8 cellular contexts compared by ENCODE assay signal in genomic region chr17:78923660-78924453, GRCh38. TPM values are rescaled to one million over a fixed set of nuclear protein-coding genes. Genes with fewer than 3 reads are reported as not detected.
A peak's percentile ranks its signal among the peaks of the same experiment; 100 is the strongest.
DNase-seq lines count a peak whose midpoint lies in the region; ATAC-seq, FAIRE-seq and TF ChIP-seq lines count a peak whose summit lies in the region.

No MANE protein-coding gene starts in this region.

- H3K4me1 ChIP-seq in neural progenitor cell (peaks cover 25% of the 10 kb centered on the region), tibial artery (peaks cover 0 to 68% (median 56%) of the 10 kb centered on the region in 4 donors)

- intact Hi-C loops in tibial artery (cut with DNase I; ENCODE audit: low total_unique reads): loop anchor here (5.0 kb wide), 2 partner anchors 42 to 48 kb away; no protein-coding TSS in a partner anchor

- H4K20me1 ChIP-seq in neural progenitor cell (ENCODE audit: low read depth): peaks cover 50% of the 10 kb centered on the region

- H3K4me3 Mint-ChIP-seq in activated T-cell treated with anti-CD3 and anti-CD28 coated beads, Interleukin-2, amount 50 U/mL, for 24 hours: peak overlapping the region; percentile 57
- H3K4me3 Mint-ChIP-seq in neural progenitor cell: peak overlapping the region; percentile 87

- TF ChIP-seq CTCF in fibroblast of the aortic adventitia (IDR thresholded peaks at IDR 0.05; ENCODE audit: insufficient read depth, low read length) (no peak), neural progenitor cell (IDR thresholded peaks at IDR 0.05) (no peak), tibial artery (IDR thresholded peaks at IDR 0.05) (no peak)

- peaks cover 4% of the 10 kb centered on the region for H3F3A ChIP-seq in neural progenitor cell (ENCODE audit: low read depth)

- peak overlapping the region; percentile 100 for H3K4me2 ChIP-seq in neural progenitor cell

- DNase-seq in GM19239 (ENCODE audit: insufficient read length, low spot score) (peak; percentile 80), NCI-H748 treated with DMSO at 0.1 percent for 48 hours (lab: John Stamatoyannopoulos, UW) (peak; percentile 5), fibroblast of the aortic adventitia (ENCODE audit: low read depth) (no peak), neural progenitor cell (ENCODE audit: low spot score) (peak; percentile 40), tibial artery (peak; percentile 68 to 85)
- DNase-seq in activated T-cell treated with anti-CD3 and anti-CD28 coated beads, Interleukin-2, amount 50 U/mL, for 24 hours: peak; percentile 61

- peak overlapping the region; percentile 42 for H3K9ac ChIP-seq in neural progenitor cell

- H3K4me1 Mint-ChIP-seq in activated T-cell treated with anti-CD3 and anti-CD28 coated beads, Interleukin-2, amount 50 U/mL, for 24 hours (ENCODE audit: low read depth): peaks cover 13% of the 10 kb centered on the region
- H3K4me1 Mint-ChIP-seq in neural progenitor cell: peaks cover 45% of the 10 kb centered on the region

- peaks cover 54% of the 10 kb centered on the region for H3K79me2 ChIP-seq in neural progenitor cell (ENCODE audit: low read depth)

- H2AFZ ChIP-seq in neural progenitor cell (replicated peaks): no peak overlapping the region

- no peaks in the 10 kb centered on the region for H3K36me3 ChIP-seq in neural progenitor cell
- H3K36me3 ChIP-seq in tibial artery: no peaks in the 10 kb centered on the region

- H3K9me3 ChIP-seq in neural progenitor cell (ENCODE audit: low read depth): no peaks in the 10 kb centered on the region
- no peaks in the 10 kb centered on the region for H3K9me3 ChIP-seq in tibial artery

- no peaks in the 10 kb centered on the region for H3K27me3 ChIP-seq in neural progenitor cell
- no peaks in the 10 kb centered on the region for H3K27me3 ChIP-seq in tibial artery

- FAIRE-seq in GM19239 (lab: Jason Lieb, UNC): peak; percentile 66

- ATAC-seq in HG03097 (IDR thresholded peaks at IDR 0.05; ENCODE audit: low FRiP score, unreplicated experiment) (no peak), HG02623 (IDR thresholded peaks at IDR 0.05; ENCODE audit: unreplicated experiment) (no peak)

- H3K4me3 ChIP-seq in fibroblast of the aortic adventitia (ENCODE audit: low read depth, low read length) (peak overlapping the region; percentile 85), neural progenitor cell (peak overlapping the region; percentile 91), tibial artery (peak overlapping the region; percentile 89 to 91)

- H3K27ac ChIP-seq in neural progenitor cell (no peak overlapping the region), tibial artery (peak overlapping the region; percentile 96 to 98)

- peak overlapping the region; percentile 57 for H3K27ac Mint-ChIP-seq in activated T-cell treated with anti-CD3 and anti-CD28 coated beads, Interleukin-2, amount 50 U/mL, for 24 hours
- peak overlapping the region; percentile 85 for H3K27ac Mint-ChIP-seq in neural progenitor cell

- H3K9me3 Mint-ChIP-seq in activated T-cell treated with anti-CD3 and anti-CD28 coated beads, Interleukin-2, amount 50 U/mL, for 24 hours: no peaks in the 10 kb centered on the region
- no peaks in the 10 kb centered on the region for H3K9me3 Mint-ChIP-seq in neural progenitor cell

- peaks cover 24% of the 10 kb centered on the region for H3K27me3 Mint-ChIP-seq in activated T-cell treated with anti-CD3 and anti-CD28 coated beads, Interleukin-2, amount 50 U/mL, for 24 hours
- peaks cover 2% of the 10 kb centered on the region for H3K27me3 Mint-ChIP-seq in neural progenitor cell (ENCODE audit: insufficient read depth, low read depth)

- H3K36me3 Mint-ChIP-seq in activated T-cell treated with anti-CD3 and anti-CD28 coated beads, Interleukin-2, amount 50 U/mL, for 24 hours (ENCODE audit: low read depth): no peaks in the 10 kb centered on the region
- H3K36me3 Mint-ChIP-seq in neural progenitor cell: no peaks in the 10 kb centered on the region

RNA-seq across cellular contexts. Expression of gene TIMP2, which starts 1.3 kb away (rescaled TPM):
- total RNA-seq in fibroblast of the aortic adventitia (ENCODE audit: low replicate concordance): 132 and 180 TPM in 2 replicates
- 19.8 and 22.3 TPM in 2 replicates for total RNA-seq in neural progenitor cell (ENCODE audit: low replicate concordance)

RNA-seq across cellular contexts. Expression of gene CEP295NL, which starts 20.9 kb away (rescaled TPM):
- total RNA-seq in fibroblast of the aortic adventitia (ENCODE audit: low replicate concordance) (1.5 and 3.3 TPM in 2 replicates), neural progenitor cell (ENCODE audit: low replicate concordance) (0.28 and 0.39 TPM in 2 replicates)

RNA-seq across cellular contexts. Expression of gene LGALS3BP, which starts 55.9 kb away (rescaled TPM):
- total RNA-seq in fibroblast of the aortic adventitia (ENCODE audit: low replicate concordance) (87.2 and 270 TPM in 2 replicates), neural progenitor cell (ENCODE audit: low replicate concordance) (17.5 and 64.3 TPM in 2 replicates)
